In the genomic region with DNA sequence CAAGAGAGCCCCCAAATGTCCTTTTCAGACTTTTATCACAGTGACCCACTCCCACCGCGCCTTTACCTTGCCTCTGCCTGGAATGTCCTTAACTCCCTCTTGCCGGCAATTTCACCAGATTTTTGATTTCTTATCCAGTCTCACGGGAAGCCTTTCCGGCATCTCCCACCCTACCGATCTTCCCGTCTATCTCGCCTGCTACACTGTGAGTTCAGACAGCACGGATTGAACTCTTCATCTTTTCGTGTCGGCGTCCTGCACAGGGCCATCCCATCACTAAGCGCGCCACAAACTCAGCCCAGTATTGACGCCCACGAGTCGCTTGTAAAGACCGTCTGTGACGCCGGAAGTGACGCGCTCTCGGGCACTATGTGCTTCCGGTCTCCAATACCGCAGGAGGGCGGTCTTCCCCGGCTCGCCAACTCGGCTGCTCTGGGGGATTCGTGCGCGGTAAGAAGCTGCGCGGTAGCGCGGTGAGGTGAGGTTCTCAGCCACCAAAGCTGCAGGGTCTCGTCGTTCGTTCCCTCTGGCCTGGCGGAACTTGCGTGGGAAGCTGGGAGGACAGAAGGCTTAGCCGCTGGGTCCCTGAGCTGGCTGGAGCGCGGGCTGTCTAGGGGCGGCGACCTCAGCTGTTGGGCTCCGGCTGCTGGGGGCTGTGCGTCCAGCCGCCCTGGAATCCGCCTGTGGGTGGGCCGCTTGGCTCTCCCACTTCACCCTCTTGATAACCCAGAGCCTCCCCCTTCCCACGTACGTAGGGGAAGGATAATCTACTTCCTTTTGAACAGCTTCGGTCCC, we compare ENCODE assay signal across 8 cellular contexts.
DNase-seq lines count a peak whose midpoint lies in the region; ATAC-seq and FAIRE-seq lines count a peak whose summit lies in the region.

A gene with protein sequence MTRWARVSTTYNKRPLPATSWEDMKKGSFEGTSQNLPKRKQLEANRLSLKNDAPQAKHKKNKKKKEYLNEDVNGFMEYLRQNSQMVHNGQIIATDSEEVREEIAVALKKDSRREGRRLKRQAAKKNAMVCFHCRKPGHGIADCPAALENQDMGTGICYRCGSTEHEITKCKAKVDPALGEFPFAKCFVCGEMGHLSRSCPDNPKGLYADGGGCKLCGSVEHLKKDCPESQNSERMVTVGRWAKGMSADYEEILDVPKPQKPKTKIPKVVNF (plus strand): TSS at position 367 of the 795 bp plus-strand sequence. CDS start 3,171 bp downstream, outside the sequence.

- peak; percentile 91 for FAIRE-seq in islet of Langerhans (lab: Jason Lieb, UNC)

- DNase-seq in AML-193 (lab: John Stamatoyannopoulos, UW): peak; percentile 86 to 91
- DNase-seq in NCI-H446 treated with DMSO at 0.1 percent for 48 hours (lab: John Stamatoyannopoulos, UW): peak; percentile 83
- peak; percentile 96 for DNase-seq in cerebellar cortex (ENCODE audit: low spot score)
- peak; percentile 88 for DNase-seq in stimulated activated CD4-positive, alpha-beta T cell treated with anti-CD3 and anti-CD28 coated beads, Interleukin-12 subunit alpha, Interleukin-12 subunit beta, amount 100 ng/mL, for 4 hours

- ATAC-seq in GM19025 (IDR thresholded peaks at IDR 0.05; ENCODE audit: low read depth, unreplicated experiment): peak; percentile 96
- ATAC-seq in HG03342 (IDR thresholded peaks at IDR 0.05; ENCODE audit: unreplicated experiment): peak; percentile 97
- peak; percentile 94 to 95 for ATAC-seq in activated CD4-positive, CD25-positive, alpha-beta regulatory T cell treated with anti-CD3 and anti-CD28 coated beads, Interleukin-2, amount 50 U/mL, for 24 hours

Comparison
In these comparisons a context has a peak if more than half of its experiments do, and no peak if none do; other contexts are left out.
1. Peak in every context shown above with its lines: DNase-seq and ATAC-seq.